Comparison of ENCODE assay signal across 9 cellular contexts in the genomic region with DNA sequence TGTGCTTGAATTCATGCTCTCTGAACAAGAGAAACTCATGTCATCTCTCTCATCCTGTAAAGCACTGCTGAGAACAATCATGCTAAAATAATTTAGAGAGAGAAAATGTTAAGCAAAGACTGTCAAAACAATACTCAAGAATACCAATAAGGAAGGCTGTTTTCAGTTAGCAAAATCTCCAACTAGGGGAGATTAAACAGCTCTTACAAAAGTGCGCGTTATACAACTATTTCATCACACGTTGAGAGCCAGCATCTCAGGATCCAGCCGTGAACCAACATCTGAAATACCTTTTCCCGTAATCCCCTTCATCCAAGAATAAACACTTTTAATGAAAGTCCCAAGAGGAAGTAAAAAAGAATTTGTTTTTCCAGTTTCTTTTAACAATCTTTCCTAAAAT. TPM values are rescaled to one million over a fixed set of nuclear protein-coding genes. Genes with fewer than 3 reads are reported as not detected.
"Had no signal": no experiment of that assay in that cellular context is flagged by ENCODE, and none has a peak within 500 bp of the region (broad histone marks: within the 10 kb centered on the region; RNA-seq: fewer than 3 reads in every experiment).

No MANE protein-coding gene starts in this region.

- H3K27ac ChIP-seq: KMS-11 had no signal

- H3K9ac ChIP-seq: KMS-11 had no signal

- H3K4me3 Mint-ChIP-seq: IgD-negative memory B cell had no signal

- H3K27me3 Mint-ChIP-seq: IgD-negative memory B cell had no signal

- H3K4me2 ChIP-seq: KMS-11 had no signal

- DNase-seq: GOT3, H7, KBM-7 had no signal

- H3K4me1 ChIP-seq: HAP-1 had no signal

- H3K4me3 ChIP-seq: HAP-1 had no signal

- H3K9me3 Mint-ChIP-seq: IgD-negative memory B cell had no signal

- H3K36me3 Mint-ChIP-seq: IgD-negative memory B cell had no signal

- ATAC-seq: HCT116, HepG2 had no signal

- H3K9me3 ChIP-seq: HAP-1 had no signal

- H3K36me3 ChIP-seq: HAP-1 had no signal

- H3K4me1 Mint-ChIP-seq: IgD-negative memory B cell had no signal

- H3K27ac Mint-ChIP-seq: IgD-negative memory B cell had no signal

RNA-seq across cellular contexts. Expression of gene KCNJ15, which starts 44.1 kb away (rescaled TPM):
- total RNA-seq: H7, HepG2, HT-29 had no signal
- polyA plus RNA-seq: HepG2, IgD-negative memory B cell had no signal
